In the genomic region with DNA sequence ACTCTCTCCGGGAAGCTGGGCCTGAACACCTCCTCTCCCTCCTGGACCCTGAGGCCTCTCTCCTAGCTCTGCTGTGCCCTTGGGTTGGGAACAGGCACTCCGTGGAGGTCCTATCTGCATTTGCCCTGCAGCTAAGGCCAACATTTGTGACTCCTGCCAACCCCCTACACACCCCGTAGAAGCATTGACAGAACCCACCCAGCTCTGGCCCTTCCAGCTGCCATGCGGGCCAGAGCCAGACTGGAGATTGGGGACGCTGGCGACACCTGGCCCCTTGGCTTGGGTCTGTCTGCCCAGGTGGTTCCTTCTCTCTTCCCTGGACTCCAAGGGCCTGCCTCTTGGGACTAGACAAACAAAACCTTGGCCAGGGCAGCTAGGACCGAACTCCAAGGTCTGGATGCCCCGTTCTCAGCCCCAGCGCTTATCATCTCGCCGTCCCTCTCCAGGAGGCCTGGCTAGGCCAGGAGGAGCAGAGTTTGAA, we compare ENCODE assay signal across 1 cellular context.
TF ChIP-seq lines count a peak whose summit lies in the region.

No MANE protein-coding gene starts in this region.

TF ChIP-seq in K562, 482 proteins besides CTCF, POLR2A, EP300 and RAD21:
- TF ChIP-seq ZFP30 (CRISPR knock-in tag; IDR thresholded peaks at IDR 0.05; ENCODE audit: borderline replicate concordance) (no peak), ZNF282 (CRISPR knock-in tag; IDR thresholded peaks at IDR 0.05) (no peak), HMGN3 (IDR thresholded peaks at IDR 0.05; ENCODE audit: borderline replicate concordance, extremely low read depth, insufficient read length, low read depth, low read length) (peak; percentile 1), ILF3 (IDR thresholded peaks at IDR 0.05; ENCODE audit: borderline replicate concordance) (no peak), EHMT2 (IDR thresholded peaks at IDR 0.05) (0 out of 2 replicates have a peak, but pooled peaks have one; percentile 11), EP400 (IDR thresholded peaks at IDR 0.05) (no peak), SREBF2 (CRISPR knock-in tag; IDR thresholded peaks at IDR 0.05) (no peak), ZNF57 (CRISPR knock-in tag; IDR thresholded peaks at IDR 0.05) (no peak), PHB (CRISPR knock-in tag; IDR thresholded peaks at IDR 0.05) (0 out of 2 replicates have a peak, but pooled peaks have one; percentile 8), TRIM25 (IDR thresholded peaks at IDR 0.05; ENCODE audit: borderline replicate concordance) (no peak)
- TF ChIP-seq, protein P1, sequence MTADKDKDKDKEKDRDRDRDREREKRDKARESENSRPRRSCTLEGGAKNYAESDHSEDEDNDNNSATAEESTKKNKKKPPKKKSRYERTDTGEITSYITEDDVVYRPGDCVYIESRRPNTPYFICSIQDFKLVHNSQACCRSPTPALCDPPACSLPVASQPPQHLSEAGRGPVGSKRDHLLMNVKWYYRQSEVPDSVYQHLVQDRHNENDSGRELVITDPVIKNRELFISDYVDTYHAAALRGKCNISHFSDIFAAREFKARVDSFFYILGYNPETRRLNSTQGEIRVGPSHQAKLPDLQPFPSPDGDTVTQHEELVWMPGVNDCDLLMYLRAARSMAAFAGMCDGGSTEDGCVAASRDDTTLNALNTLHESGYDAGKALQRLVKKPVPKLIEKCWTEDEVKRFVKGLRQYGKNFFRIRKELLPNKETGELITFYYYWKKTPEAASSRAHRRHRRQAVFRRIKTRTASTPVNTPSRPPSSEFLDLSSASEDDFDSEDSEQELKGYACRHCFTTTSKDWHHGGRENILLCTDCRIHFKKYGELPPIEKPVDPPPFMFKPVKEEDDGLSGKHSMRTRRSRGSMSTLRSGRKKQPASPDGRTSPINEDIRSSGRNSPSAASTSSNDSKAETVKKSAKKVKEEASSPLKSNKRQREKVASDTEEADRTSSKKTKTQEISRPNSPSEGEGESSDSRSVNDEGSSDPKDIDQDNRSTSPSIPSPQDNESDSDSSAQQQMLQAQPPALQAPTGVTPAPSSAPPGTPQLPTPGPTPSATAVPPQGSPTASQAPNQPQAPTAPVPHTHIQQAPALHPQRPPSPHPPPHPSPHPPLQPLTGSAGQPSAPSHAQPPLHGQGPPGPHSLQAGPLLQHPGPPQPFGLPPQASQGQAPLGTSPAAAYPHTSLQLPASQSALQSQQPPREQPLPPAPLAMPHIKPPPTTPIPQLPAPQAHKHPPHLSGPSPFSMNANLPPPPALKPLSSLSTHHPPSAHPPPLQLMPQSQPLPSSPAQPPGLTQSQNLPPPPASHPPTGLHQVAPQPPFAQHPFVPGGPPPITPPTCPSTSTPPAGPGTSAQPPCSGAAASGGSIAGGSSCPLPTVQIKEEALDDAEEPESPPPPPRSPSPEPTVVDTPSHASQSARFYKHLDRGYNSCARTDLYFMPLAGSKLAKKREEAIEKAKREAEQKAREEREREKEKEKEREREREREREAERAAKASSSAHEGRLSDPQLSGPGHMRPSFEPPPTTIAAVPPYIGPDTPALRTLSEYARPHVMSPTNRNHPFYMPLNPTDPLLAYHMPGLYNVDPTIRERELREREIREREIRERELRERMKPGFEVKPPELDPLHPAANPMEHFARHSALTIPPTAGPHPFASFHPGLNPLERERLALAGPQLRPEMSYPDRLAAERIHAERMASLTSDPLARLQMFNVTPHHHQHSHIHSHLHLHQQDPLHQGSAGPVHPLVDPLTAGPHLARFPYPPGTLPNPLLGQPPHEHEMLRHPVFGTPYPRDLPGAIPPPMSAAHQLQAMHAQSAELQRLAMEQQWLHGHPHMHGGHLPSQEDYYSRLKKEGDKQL (CRISPR knock-in tag; IDR thresholded peaks at IDR 0.05; ENCODE audit: borderline replicate concordance), result no peak
